ENCODE assay signal across 9 cellular contexts in the genomic region with DNA sequence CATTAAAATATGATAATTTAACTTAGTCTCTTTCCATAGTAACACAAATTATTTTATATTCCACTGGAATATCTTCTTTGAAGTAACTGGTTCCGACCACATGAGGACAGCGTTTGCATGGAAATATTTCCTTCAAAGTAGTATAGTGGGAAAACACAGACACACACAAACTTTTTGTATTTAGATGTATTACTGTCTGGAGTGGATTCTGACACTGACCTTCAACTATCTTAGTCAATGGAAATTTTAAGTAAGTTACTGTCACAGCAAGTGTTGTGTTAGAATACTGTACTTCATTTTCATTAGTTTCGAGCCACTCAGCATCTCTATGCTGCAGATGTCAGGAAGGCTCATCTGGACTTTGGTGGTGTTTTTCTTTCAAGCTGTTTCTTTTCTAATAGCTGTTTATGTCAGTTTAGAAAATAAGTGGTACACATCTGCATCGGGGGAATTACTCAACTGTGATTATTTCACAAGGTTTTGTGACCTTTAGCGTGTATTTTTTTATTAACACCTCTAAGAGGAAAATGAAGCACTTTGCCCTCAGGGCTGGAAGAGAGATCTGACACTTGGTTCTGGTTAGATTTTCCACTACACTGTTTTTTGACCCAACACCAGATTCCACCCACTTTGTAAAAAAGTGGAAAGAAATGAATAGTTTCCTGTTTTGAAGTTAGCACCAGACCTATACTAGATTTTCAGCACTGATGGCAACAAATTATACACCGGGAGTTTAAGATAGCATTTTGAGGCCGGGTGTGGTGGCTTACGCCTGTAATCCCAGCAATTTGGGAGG. TPM values are rescaled to one million over a fixed set of nuclear protein-coding genes. Genes with fewer than 3 reads are reported as not detected.
DNase-seq lines count a peak whose midpoint lies in the region; ATAC-seq and TF ChIP-seq lines count a peak whose summit lies in the region.
"Had no signal": no experiment of that assay in that cellular context is flagged by ENCODE, and none has a peak within 500 bp of the region (broad histone marks: within the 10 kb centered on the region; RNA-seq: fewer than 3 reads in every experiment).

No MANE protein-coding gene starts in this region.

- H3K4me1 Mint-ChIP-seq in CD8-positive, alpha-beta memory T cell = no peaks in the 10 kb centered on the region
- H3K4me1 Mint-ChIP-seq in activated T-helper 2 cell treated with anti-CD3 and anti-CD28 coated beads, Interferon-gamma antibody, Interleukin-2, Interleukin-4, amounts not matched to agents 10 μg/mL and 5 μg/mL and 100 μg/mL, durations not matched to agents 14 hours and 24 hours and 36 hours (ENCODE audit: low read depth) = peaks cover 11% of the 10 kb centered on the region

- H3K27ac Mint-ChIP-seq in CD8-positive, alpha-beta memory T cell = no peak overlapping the region
- no peak overlapping the region for H3K27ac Mint-ChIP-seq in activated T-helper 2 cell treated with anti-CD3 and anti-CD28 coated beads, Interferon-gamma antibody, Interleukin-2, Interleukin-4, amounts not matched to agents 10 μg/mL and 5 μg/mL and 100 μg/mL, durations not matched to agents 14 hours and 24 hours and 36 hours

- H3K36me3 Mint-ChIP-seq in CD8-positive, alpha-beta memory T cell = no peaks in the 10 kb centered on the region
- no peaks in the 10 kb centered on the region for H3K36me3 Mint-ChIP-seq in activated T-helper 2 cell treated with anti-CD3 and anti-CD28 coated beads, Interferon-gamma antibody, Interleukin-2, Interleukin-4, amounts not matched to agents 10 μg/mL and 5 μg/mL and 100 μg/mL, durations not matched to agents 14 hours and 24 hours and 36 hours (ENCODE audit: low read depth)

- no peaks in the 10 kb centered on the region; a peak in 1 of 3 replicates for H3K36me3 ChIP-seq in HEK293 (ENCODE audit: control insufficient read depth in 2 of 2, insufficient read depth in 1 of 2, low read length in 2 of 2)
- no peaks in the 10 kb centered on the region for H3K36me3 ChIP-seq in CD8-positive, alpha-beta memory T cell (ENCODE audit: insufficient read depth, low read length)

- no peak for DNase-seq in AG09309 (ENCODE audit: low read depth)
- DNase-seq in amniotic stem cell (lab: John Stamatoyannopoulos, UW) = peak; percentile 43
- DNase-seq in left lobe of liver (ENCODE audit: low spot score) = no peak
- DNase-seq in CD8-positive, alpha-beta memory T cell = no peak
- DNase-seq in activated T-helper 2 cell treated with anti-CD3 and anti-CD28 coated beads, Interferon-gamma antibody, Interleukin-2, Interleukin-4, amounts not matched to agents 10 μg/mL and 5 μg/mL and 100 μg/mL, durations not matched to agents 14 hours and 24 hours and 36 hours (ENCODE audit: low spot score) = no peak

- H3K4me3 Mint-ChIP-seq in CD8-positive, alpha-beta memory T cell = no peak overlapping the region
- no peak overlapping the region for H3K4me3 Mint-ChIP-seq in activated T-helper 2 cell treated with anti-CD3 and anti-CD28 coated beads, Interferon-gamma antibody, Interleukin-2, Interleukin-4, amounts not matched to agents 10 μg/mL and 5 μg/mL and 100 μg/mL, durations not matched to agents 14 hours and 24 hours and 36 hours (ENCODE audit: low read depth)

- intact Hi-C loops in activated T-helper 2 cell treated with anti-CD3 and anti-CD28 coated beads, Interferon-gamma antibody, Interleukin-2, Interleukin-4, amounts not matched to agents 10 μg/mL and 5 μg/mL and 100 μg/mL, durations not matched to agents 14 hours and 24 hours and 36 hours (cut with micrococcal nuclease) = no loop called here

- no peak overlapping the region for H3K27ac ChIP-seq in HEK293 (ENCODE audit: extremely low read depth, low read depth, low read length)
- no peak overlapping the region for H3K27ac ChIP-seq in CD8-positive, alpha-beta memory T cell (ENCODE audit: low read depth, low read length)
- H3K27ac ChIP-seq: SK-N-MC had no signal

- H3K4me1 ChIP-seq in HEK293 (ENCODE audit: control insufficient read depth, insufficient read depth, low read length) = no peaks in the 10 kb centered on the region
- H3K4me1 ChIP-seq in CD8-positive, alpha-beta memory T cell (ENCODE audit: insufficient read depth, low read length) = no peaks in the 10 kb centered on the region

- H3K9me3 Mint-ChIP-seq in CD8-positive, alpha-beta memory T cell = no peaks in the 10 kb centered on the region
- H3K9me3 Mint-ChIP-seq in activated T-helper 2 cell treated with anti-CD3 and anti-CD28 coated beads, Interferon-gamma antibody, Interleukin-2, Interleukin-4, amounts not matched to agents 10 μg/mL and 5 μg/mL and 100 μg/mL, durations not matched to agents 14 hours and 24 hours and 36 hours = no peaks in the 10 kb centered on the region

- POLR2A ChIA-PET in HEK293 (lab: Yijun Ruan, JAX) = no interaction called here
- POLR2A ChIA-PET in CD8-positive, alpha-beta memory T cell (lab: Charles Lee) = no interaction called here

- H3K27me3 ChIP-seq in CD8-positive, alpha-beta memory T cell (ENCODE audit: insufficient read depth, low read length, poor library complexity, severe bottlenecking) = no peaks in the 10 kb centered on the region

- no peaks in the 10 kb centered on the region for H3K9me3 ChIP-seq in HEK293 (ENCODE audit: control insufficient read depth, insufficient read depth, low read depth, low read length)
- no peaks in the 10 kb centered on the region for H3K9me3 ChIP-seq in CD8-positive, alpha-beta memory T cell (ENCODE audit: low read length)

- peak; percentile 43 for ATAC-seq in left lobe of liver
- no peak for ATAC-seq in GM21390 (IDR thresholded peaks at IDR 0.05; ENCODE audit: unreplicated experiment)
- no peak for ATAC-seq in GM21529 (IDR thresholded peaks at IDR 0.05; ENCODE audit: unreplicated experiment)

- H3K4me3 ChIP-seq in AG09309 (ENCODE audit: control insufficient read depth, low read depth, low read length) = no peak overlapping the region
- no peak overlapping the region for H3K4me3 ChIP-seq in HEK293 (ENCODE audit: low read depth, low read length)
- H3K4me3 ChIP-seq in CD8-positive, alpha-beta memory T cell (ENCODE audit: low read length) = no peak overlapping the region
- H3K4me3 ChIP-seq: SK-N-MC had no signal

- TF ChIP-seq CTCF in AG09309 (IDR thresholded peaks at IDR 0.05; ENCODE audit: control insufficient read depth, insufficient read depth, low read depth, low read length, missing control alignments) (peak; percentile 63), HEK293 (tag by site-specific recombination; IDR thresholded peaks at IDR 0.05) (no peak; the same call in 1 of the 2 replicates)

- CTCF ChIA-PET in HEK293 (lab: Yijun Ruan, JAX) = interaction anchor here (0.5 to 1.9 kb wide), 7 partner anchors 210 to 332 kb away, joined by 3 to 10 read pairs (median 8); no protein-coding TSS in a partner anchor
- CTCF ChIA-PET in CD8-positive, alpha-beta memory T cell (lab: Charles Lee) = no interaction called here

- H3K27me3 Mint-ChIP-seq in CD8-positive, alpha-beta memory T cell = peaks cover 2 to 30% of the 10 kb centered on the region in 2 donors
- peaks cover 14% of the 10 kb centered on the region for H3K27me3 Mint-ChIP-seq in activated T-helper 2 cell treated with anti-CD3 and anti-CD28 coated beads, Interferon-gamma antibody, Interleukin-2, Interleukin-4, amounts not matched to agents 10 μg/mL and 5 μg/mL and 100 μg/mL, durations not matched to agents 14 hours and 24 hours and 36 hours (ENCODE audit: low read depth)

TF ChIP-seq in HEK293, 187 proteins besides CTCF, POLR2A, EP300 and RAD21 (continues in another document):
- TF ChIP-seq ZNF169 (tag by site-specific recombination; IDR thresholded peaks at IDR 0.05) = no peak
- TF ChIP-seq ZNF214 (tag by site-specific recombination; IDR thresholded peaks at IDR 0.05; ENCODE audit: borderline replicate concordance) = no peak
- no peak for TF ChIP-seq SP7 (tag by site-specific recombination; IDR thresholded peaks at IDR 0.05)
- 0 out of 2 replicates have a peak, but pooled peaks have one; percentile 27 for TF ChIP-seq ZSCAN30 (tag by site-specific recombination; IDR thresholded peaks at IDR 0.05)
- TF ChIP-seq MYNN (tag by site-specific recombination; IDR thresholded peaks at IDR 0.05; ENCODE audit: borderline replicate concordance) = no peak
- TF ChIP-seq ZNF2 (tag by site-specific recombination; IDR thresholded peaks at IDR 0.05) = no peak
- no peak for TF ChIP-seq ZNF670 (tag by site-specific recombination; IDR thresholded peaks at IDR 0.05; ENCODE audit: low read depth)
- TF ChIP-seq ZNF654 (tag by site-specific recombination; IDR thresholded peaks at IDR 0.05; ENCODE audit: low read depth) = peak; percentile 79
- TF ChIP-seq SALL2 (tag by site-specific recombination; IDR thresholded peaks at IDR 0.05; ENCODE audit: borderline replicate concordance) = no peak
- TF ChIP-seq, protein P1, sequence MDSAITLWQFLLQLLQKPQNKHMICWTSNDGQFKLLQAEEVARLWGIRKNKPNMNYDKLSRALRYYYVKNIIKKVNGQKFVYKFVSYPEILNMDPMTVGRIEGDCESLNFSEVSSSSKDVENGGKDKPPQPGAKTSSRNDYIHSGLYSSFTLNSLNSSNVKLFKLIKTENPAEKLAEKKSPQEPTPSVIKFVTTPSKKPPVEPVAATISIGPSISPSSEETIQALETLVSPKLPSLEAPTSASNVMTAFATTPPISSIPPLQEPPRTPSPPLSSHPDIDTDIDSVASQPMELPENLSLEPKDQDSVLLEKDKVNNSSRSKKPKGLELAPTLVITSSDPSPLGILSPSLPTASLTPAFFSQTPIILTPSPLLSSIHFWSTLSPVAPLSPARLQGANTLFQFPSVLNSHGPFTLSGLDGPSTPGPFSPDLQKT (IDR thresholded peaks at IDR 0.05; ENCODE audit: borderline replicate concordance, low read depth, low read length) = no peak
- no peak for TF ChIP-seq OVOL3 (tag by site-specific recombination; IDR thresholded peaks at IDR 0.05)
- TF ChIP-seq ZNF335 (tag by site-specific recombination; conservative IDR thresholded peaks at IDR 0.05) = no peak
- no peak for TF ChIP-seq ZNF571 (tag by site-specific recombination; IDR thresholded peaks at IDR 0.05)

RNA-seq across cellular contexts. Expression of gene THOC1, which starts 18.9 kb away (rescaled TPM):
- 8.9 TPM for total RNA-seq in left lobe of liver
- total RNA-seq in CD8-positive, alpha-beta memory T cell = 10 to 100 TPM; 51.8 to 54.6 TPM
- polyA plus RNA-seq in CD8-positive, alpha-beta memory T cell = 14.6 TPM
- 70.6 and 72.8 TPM in 2 replicates for total RNA-seq in activated T-helper 2 cell treated with anti-CD3 and anti-CD28 coated beads, Interferon-gamma antibody, Interleukin-2, Interleukin-4, amounts not matched to agents 10 μg/mL and 5 μg/mL and 100 μg/mL, durations not matched to agents 14 hours and 24 hours and 36 hours
